In the genomic region with DNA sequence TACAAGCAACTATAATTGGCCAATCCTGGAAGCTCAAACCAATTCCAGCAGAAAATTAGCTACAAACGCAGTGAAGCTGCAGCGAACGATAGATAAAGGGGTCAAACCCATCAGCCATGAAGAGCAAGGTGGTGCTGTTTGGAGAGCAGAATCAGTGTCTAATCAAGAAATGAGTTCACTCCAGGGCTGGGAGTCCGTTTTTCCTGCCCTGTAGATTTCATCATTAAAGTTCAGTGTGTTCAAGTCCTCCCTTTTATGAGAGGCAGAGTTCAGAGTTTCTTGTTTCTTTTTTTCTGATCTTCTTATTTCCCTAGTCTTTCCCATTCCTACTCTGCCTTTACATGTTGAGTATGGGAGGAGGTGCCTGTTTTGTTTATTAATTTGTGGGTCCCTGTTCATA, we compare ENCODE assay signal across 39 cellular contexts. TPM values are rescaled to one million over a fixed set of nuclear protein-coding genes. Genes with fewer than 3 reads are reported as not detected.
"Had no signal": no experiment of that assay in that cellular context is flagged by ENCODE, and none has a peak within 500 bp of the region (broad histone marks: within the 10 kb centered on the region; RNA-seq: fewer than 3 reads in every experiment).

No MANE protein-coding gene starts in this region.

- H3K27ac ChIP-seq: adrenal gland, ascending aorta, body of pancreas, brain microvascular endothelial cell, breast epithelium, cardiac muscle cell had no signal

- H3K4me3 ChIP-seq: adrenal gland, ascending aorta, body of pancreas, breast epithelium, cardiac muscle cell had no signal

- H3K27me3 ChIP-seq: adrenal gland, ascending aorta, body of pancreas, brain microvascular endothelial cell, breast epithelium, cardiac muscle cell had no signal

- H3K9me3 ChIP-seq: adrenal gland, ascending aorta, body of pancreas, breast epithelium had no signal

- FAIRE-seq: astrocyte, bronchial epithelial cell had no signal

- H3K4me1 ChIP-seq: adrenal gland, ascending aorta, body of pancreas, breast epithelium had no signal

- DNase-seq: activated effector memory CD4-positive, alpha-beta T cell treated with anti-CD3 and anti-CD28 coated beads, Interleukin-2, amount 50 U/mL, for 16 hours; activated effector memory CD4-positive, alpha-beta T cell treated with Interleukin-2 at 50 U/mL for 16 hours; activated gamma-delta T cell; activated gamma-delta T cell treated with Interleukin-2 at 50 U/mL for 16 hours; activated naive CD4-positive, alpha-beta T cell; activated naive CD4-positive, alpha-beta T cell treated with anti-CD3 and anti-CD28 coated beads for 36 hours; activated naive CD4-positive, alpha-beta T cell treated with anti-CD3 and anti-CD28 coated beads, Interleukin-2, amount 10 ng/mL, durations not matched to agents 7 days and 5 days; activated naive CD4-positive, alpha-beta T cell treated with anti-CD3 and anti-CD28 coated beads, Interleukin-2, amount 50 U/mL, for 16 hours; activated naive CD8-positive, alpha-beta T cell treated with anti-CD3 and anti-CD28 coated beads for 36 hours; activated naive CD8-positive, alpha-beta T cell treated with anti-CD3 and anti-CD28 coated beads, Interleukin-2, amount 10 ng/mL, durations not matched to agents 7 days and 5 days; activated naive CD8-positive, alpha-beta T cell treated with anti-CD3 and anti-CD28 coated beads, Interleukin-2, amount 50 U/mL, for 24 hours; activated T-cell treated with anti-CD3 and anti-CD28 coated beads, Interleukin-2, amount 50 U/mL, for 1 hour; activated T-cell treated with anti-CD3 and anti-CD28 coated beads, Interleukin-2, amount 50 U/mL, for 24 hours; activated T-cell treated with anti-CD3 and anti-CD28 coated beads, Interleukin-2, amount 50 U/mL, for 4 hours; activated T-cell treated with anti-CD3 and anti-CD28 coated beads, Interleukin-2, amount 50 U/mL, for 48 hours; activated T-cell treated with anti-CD3 and anti-CD28 coated beads, Interleukin-2, amount 50 U/mL, for 72 hours; adrenal gland; amniotic stem cell; amygdala; anterior cingulate cortex; aorta; body of pancreas; brain microvascular endothelial cell; caudate nucleus; central memory CD4-positive, alpha-beta T cell; cerebellar nuclear complex had no signal

- ATAC-seq: activated naive CD4-positive, alpha-beta T cell treated with anti-CD3 and anti-CD28 coated beads, Interleukin-2, amount 50 U/mL, for 72 hours; activated naive CD8-positive, alpha-beta T cell treated with anti-CD3 and anti-CD28 coated beads, Interleukin-2, amount 50 U/mL, for 24 hours; activated T-cell treated with anti-CD3 and anti-CD28 coated beads, Interleukin-2, amount 50 U/mL, for 4 hours; activated T-cell treated with anti-CD3 and anti-CD28 coated beads, Interleukin-2, amount 50 U/mL, for 72 hours; activated T-helper 17 cell treated with anti-CD3 and anti-CD28 coated beads, Interleukin-2, amount 50 U/mL, for 72 hours; body of pancreas had no signal

- H3K36me3 ChIP-seq: adrenal gland, ascending aorta, brain microvascular endothelial cell, breast epithelium, cardiac muscle cell had no signal

RNA-seq across cellular contexts. Expression of a gene that starts 30.4 kb away (rescaled TPM):
- total RNA-seq: activated naive CD4-positive, alpha-beta T cell treated with anti-CD3 and anti-CD28 coated beads for 36 hours; activated naive CD8-positive, alpha-beta T cell treated with anti-CD3 and anti-CD28 coated beads for 36 hours; activated naive CD8-positive, alpha-beta T cell treated with anti-CD3 and anti-CD28 coated beads, Interleukin-2, amount 10 ng/mL, durations not matched to agents 7 days and 5 days; activated T-cell treated with anti-CD3 and anti-CD28 coated beads, Interleukin-2, amount 50 U/mL, for 4 hours; activated T-helper 1 cell treated with anti-CD3 and anti-CD28 coated beads, Interleukin-12 subunit alpha, Interleukin-12 subunit beta, Interleukin-2, Interleukin-4 antibody, amounts not matched to agents 30 ng/mL and 10 ng/mL and 1 ng/mL, durations not matched to agents 14 hours and 24 hours and 36 hours; activated T-helper 17 cell treated with anti-CD3 and anti-CD28 coated beads, Interleukin-2, amount 50 U/mL, for 72 hours; aorta; ascending aorta; astrocyte; body of pancreas; breast epithelium; bronchial epithelial cell; cardiac muscle cell; cardiac septum; cerebellum; chondrocyte had no signal
- polyA plus RNA-seq: adipose tissue, aorta, cardiac muscle cell had no signal

RNA-seq across cellular contexts. Expression of a gene that starts 46.9 kb away (rescaled TPM):
- total RNA-seq: activated naive CD4-positive, alpha-beta T cell treated with anti-CD3 and anti-CD28 coated beads for 36 hours; activated naive CD4-positive, alpha-beta T cell treated with anti-CD3 and anti-CD28 coated beads, Interleukin-2, amount 50 U/mL, for 72 hours; activated naive CD8-positive, alpha-beta T cell treated with anti-CD3 and anti-CD28 coated beads for 36 hours; activated naive CD8-positive, alpha-beta T cell treated with anti-CD3 and anti-CD28 coated beads, Interleukin-2, amount 10 ng/mL, durations not matched to agents 7 days and 5 days; activated T-cell treated with anti-CD3 and anti-CD28 coated beads, Interleukin-2, amount 50 U/mL, for 4 hours; activated T-cell treated with anti-CD3 and anti-CD28 coated beads, Interleukin-2, amount 50 U/mL, for 72 hours; activated T-helper 1 cell treated with anti-CD3 and anti-CD28 coated beads, Interleukin-12 subunit alpha, Interleukin-12 subunit beta, Interleukin-2, Interleukin-4 antibody, amounts not matched to agents 30 ng/mL and 10 ng/mL and 1 ng/mL, durations not matched to agents 14 hours and 24 hours and 36 hours; activated T-helper 17 cell treated with anti-CD3 and anti-CD28 coated beads, Interleukin-2, amount 50 U/mL, for 72 hours; activated T-helper 2 cell treated with anti-CD3 and anti-CD28 coated beads, Interferon-gamma antibody, Interleukin-2, Interleukin-4, amounts not matched to agents 10 μg/mL and 5 μg/mL and 100 μg/mL, durations not matched to agents 14 hours and 24 hours and 36 hours; adrenal gland; aorta; ascending aorta; astrocyte; bronchial epithelial cell; cardiac muscle cell; cardiac septum; cerebellum; chondrocyte had no signal
- polyA plus RNA-seq: cardiac muscle cell had no signal
